In genomic region chr6:2877057-2877882, GRCh38 we compare ENCODE assay signal across 8 cellular contexts. TPM values are rescaled to one million over a fixed set of nuclear protein-coding genes. Genes with fewer than 3 reads are reported as not detected.
A peak's percentile ranks its signal among the peaks of the same experiment; 100 is the strongest.
DNase-seq lines count a peak whose midpoint lies in the region; ATAC-seq and TF ChIP-seq lines count a peak whose summit lies in the region.

No MANE protein-coding gene starts in this region.

- H3K4me3 ChIP-seq in fibroblast of villous mesenchyme (ENCODE audit: low read depth, low read length) (no peak overlapping the region), retinal pigment epithelial cell (ENCODE audit: low read length) (no peak overlapping the region)

- H3K9me3 Mint-ChIP-seq in WTC11: peaks cover 9% of the 10 kb centered on the region

- H3K4me3 Mint-ChIP-seq in WTC11: peak overlapping the region; percentile 91

- H3K27ac Mint-ChIP-seq in WTC11: peak overlapping the region; percentile 85

- 0 out of 2 replicates have a peak, but pooled peaks have one; percentile 4 for ATAC-seq in WTC11
- no peak for ATAC-seq in GM19452 (IDR thresholded peaks at IDR 0.05; ENCODE audit: unreplicated experiment)
- no peak for ATAC-seq in HG02798 (IDR thresholded peaks at IDR 0.05; ENCODE audit: poor library complexity, unreplicated experiment)
- no peak for ATAC-seq in HG02571 (IDR thresholded peaks at IDR 0.05; ENCODE audit: unreplicated experiment)

- peak; percentile 73 for DNase-seq in H4 (ENCODE audit: low spot score)
- DNase-seq in WTC11 (ENCODE audit: low spot score): no peak
- peak; percentile 94 for DNase-seq in fibroblast of villous mesenchyme (ENCODE audit: low read depth)
- peak; percentile 94 for DNase-seq in retinal pigment epithelial cell (ENCODE audit: low read depth)
- DNase-seq in stimulated activated naive CD4-positive, alpha-beta T cell treated with Interleukin-2 at 50 U/mL for 16 hours (lab: John Stamatoyannopoulos, UW): no peak

- H3K4me1 Mint-ChIP-seq in WTC11: peaks cover 51% of the 10 kb centered on the region

- POLR2A ChIA-PET in WTC11 (lab: Charles Lee): interaction anchor here (1.0 to 1.2 kb wide), 5 partner anchors 12 to 112 kb away, joined by 3 to 4 read pairs (median 3); no protein-coding TSS in a partner anchor

- peaks cover 5% of the 10 kb centered on the region; the same call in 1 of the 2 replicates for H3K36me3 Mint-ChIP-seq in WTC11

- TF ChIP-seq CTCF in WTC11 (IDR thresholded peaks at IDR 0.05) (no peak), fibroblast of villous mesenchyme (IDR thresholded peaks at IDR 0.05; ENCODE audit: insufficient read depth, low read depth, low read length) (no peak), retinal pigment epithelial cell (conservative IDR thresholded peaks at IDR 0.05; ENCODE audit: low read depth, low read length) (no peak)

- CTCF ChIA-PET in WTC11 (lab: Charles Lee): interaction anchor here (0.6 to 1.6 kb wide), 5 partner anchors 23 to 365 kb away, joined by 3 to 15 read pairs (median 4); partner anchors contain the start of gene SERPINB1

- H3K27me3 Mint-ChIP-seq in WTC11 (ENCODE audit: low read depth): peaks cover 19% of the 10 kb centered on the region

TF ChIP-seq in WTC11, 78 proteins besides CTCF, POLR2A, EP300 and RAD21:
- TF ChIP-seq ZNF423 (CRISPR knock-in tag; IDR thresholded peaks at IDR 0.05) (peak; percentile 94), FOXJ3 (CRISPR knock-in tag; IDR thresholded peaks at IDR 0.05; ENCODE audit: borderline replicate concordance) (no peak), NFE2L1 (CRISPR knock-in tag; IDR thresholded peaks at IDR 0.05) (0 out of 2 replicates have a peak, but pooled peaks have one; percentile 64)

RNA-seq across cellular contexts. Expression of gene SERPINB9, which starts 25.8 kb away (rescaled TPM):
- not detected in 2 replicates for total RNA-seq in H4 (2014; rRNA removed; shearing (Covaris generic))
- total RNA-seq in WTC11 (2021) (39.5 to 43.7 TPM (median 41.6 TPM) in 3 replicates), fibroblast of villous mesenchyme (15.1 and 17.3 TPM in 2 replicates)

RNA-seq across cellular contexts. Expression of gene SERPINB1, which starts 35.6 kb away (rescaled TPM):
- total RNA-seq in H4 (2014; rRNA removed; shearing (Covaris generic)): 26.9 and 38.9 TPM in 2 replicates
- total RNA-seq in WTC11 (2021) (14.8 to 21.1 TPM (median 16.9 TPM) in 3 replicates), fibroblast of villous mesenchyme (25.9 and 32.2 TPM in 2 replicates)

Comparison
In these comparisons a context has a peak if more than half of its experiments do, and no peak if none do; other contexts are left out.
1. DNase-seq: peak in H4 (single experiment), fibroblast of villous mesenchyme (single experiment) and retinal pigment epithelial cell (single experiment); none in WTC11 (single experiment) and stimulated activated naive CD4-positive, alpha-beta T cell treated with Interleukin-2 at 50 U/mL for 16 hours (single experiment).
2. RNA of gene SERPINB9, which starts 25.8 kb away (total RNA-seq): 39.5 to 43.7 TPM in WTC11 and 15.1 to 17.3 TPM in fibroblast of villous mesenchyme; not detected in H4; every median in the first group is over 10 times any median in the second.